ENCODE assay signal across 1 cellular context in the genomic region with DNA sequence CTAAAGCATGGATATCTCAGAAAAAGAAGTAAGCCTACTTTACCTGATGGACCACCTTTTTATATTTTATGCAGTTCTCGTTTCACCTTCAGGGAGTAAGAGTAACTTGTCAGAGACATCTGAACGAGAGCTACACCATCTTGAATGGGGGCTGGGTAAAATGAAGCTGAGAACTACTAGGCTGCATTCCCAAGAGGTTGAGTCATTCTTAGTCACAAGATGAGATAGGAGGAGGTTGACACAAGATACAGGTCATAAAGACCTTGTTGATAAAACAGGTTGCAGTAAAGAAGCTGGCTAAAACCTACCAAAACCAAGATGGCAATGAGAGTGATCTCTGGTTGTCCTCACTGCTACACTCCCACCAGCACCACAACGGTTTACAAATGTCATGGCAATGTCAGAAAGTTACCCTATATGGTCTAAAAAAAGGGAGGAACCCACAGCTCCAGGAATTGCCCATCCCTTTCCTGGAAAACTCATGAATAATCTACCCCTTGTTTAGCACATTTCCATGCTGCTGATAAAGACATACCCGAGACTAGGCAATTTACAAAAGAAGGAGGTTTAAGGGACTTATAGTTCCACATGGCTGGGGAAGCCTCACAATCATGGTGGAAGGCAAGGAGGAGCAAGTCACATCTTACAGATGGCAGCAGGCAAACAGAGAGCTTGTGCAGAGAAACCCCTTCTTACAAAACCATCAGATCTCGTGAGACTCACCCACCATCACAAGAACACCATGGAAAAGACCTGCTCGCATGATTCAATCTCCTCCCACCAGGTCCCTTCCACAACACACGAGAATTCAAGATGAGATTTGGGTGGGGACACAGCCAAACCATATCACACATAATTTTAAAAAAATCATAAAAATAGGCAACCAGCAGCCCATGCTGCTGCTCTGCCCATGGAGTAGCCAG.
TF ChIP-seq lines count a peak whose summit lies in the region.

No MANE protein-coding gene starts in this region.

TF ChIP-seq in K562, 482 proteins besides CTCF, POLR2A, EP300 and RAD21 (continued from another document and continues in another):
- TF ChIP-seq, protein P1, sequence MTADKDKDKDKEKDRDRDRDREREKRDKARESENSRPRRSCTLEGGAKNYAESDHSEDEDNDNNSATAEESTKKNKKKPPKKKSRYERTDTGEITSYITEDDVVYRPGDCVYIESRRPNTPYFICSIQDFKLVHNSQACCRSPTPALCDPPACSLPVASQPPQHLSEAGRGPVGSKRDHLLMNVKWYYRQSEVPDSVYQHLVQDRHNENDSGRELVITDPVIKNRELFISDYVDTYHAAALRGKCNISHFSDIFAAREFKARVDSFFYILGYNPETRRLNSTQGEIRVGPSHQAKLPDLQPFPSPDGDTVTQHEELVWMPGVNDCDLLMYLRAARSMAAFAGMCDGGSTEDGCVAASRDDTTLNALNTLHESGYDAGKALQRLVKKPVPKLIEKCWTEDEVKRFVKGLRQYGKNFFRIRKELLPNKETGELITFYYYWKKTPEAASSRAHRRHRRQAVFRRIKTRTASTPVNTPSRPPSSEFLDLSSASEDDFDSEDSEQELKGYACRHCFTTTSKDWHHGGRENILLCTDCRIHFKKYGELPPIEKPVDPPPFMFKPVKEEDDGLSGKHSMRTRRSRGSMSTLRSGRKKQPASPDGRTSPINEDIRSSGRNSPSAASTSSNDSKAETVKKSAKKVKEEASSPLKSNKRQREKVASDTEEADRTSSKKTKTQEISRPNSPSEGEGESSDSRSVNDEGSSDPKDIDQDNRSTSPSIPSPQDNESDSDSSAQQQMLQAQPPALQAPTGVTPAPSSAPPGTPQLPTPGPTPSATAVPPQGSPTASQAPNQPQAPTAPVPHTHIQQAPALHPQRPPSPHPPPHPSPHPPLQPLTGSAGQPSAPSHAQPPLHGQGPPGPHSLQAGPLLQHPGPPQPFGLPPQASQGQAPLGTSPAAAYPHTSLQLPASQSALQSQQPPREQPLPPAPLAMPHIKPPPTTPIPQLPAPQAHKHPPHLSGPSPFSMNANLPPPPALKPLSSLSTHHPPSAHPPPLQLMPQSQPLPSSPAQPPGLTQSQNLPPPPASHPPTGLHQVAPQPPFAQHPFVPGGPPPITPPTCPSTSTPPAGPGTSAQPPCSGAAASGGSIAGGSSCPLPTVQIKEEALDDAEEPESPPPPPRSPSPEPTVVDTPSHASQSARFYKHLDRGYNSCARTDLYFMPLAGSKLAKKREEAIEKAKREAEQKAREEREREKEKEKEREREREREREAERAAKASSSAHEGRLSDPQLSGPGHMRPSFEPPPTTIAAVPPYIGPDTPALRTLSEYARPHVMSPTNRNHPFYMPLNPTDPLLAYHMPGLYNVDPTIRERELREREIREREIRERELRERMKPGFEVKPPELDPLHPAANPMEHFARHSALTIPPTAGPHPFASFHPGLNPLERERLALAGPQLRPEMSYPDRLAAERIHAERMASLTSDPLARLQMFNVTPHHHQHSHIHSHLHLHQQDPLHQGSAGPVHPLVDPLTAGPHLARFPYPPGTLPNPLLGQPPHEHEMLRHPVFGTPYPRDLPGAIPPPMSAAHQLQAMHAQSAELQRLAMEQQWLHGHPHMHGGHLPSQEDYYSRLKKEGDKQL (CRISPR knock-in tag; IDR thresholded peaks at IDR 0.05; ENCODE audit: borderline replicate concordance), result no peak
- TF ChIP-seq RAD51 (IDR thresholded peaks at IDR 0.05; ENCODE audit: borderline replicate concordance, low read depth), result no peak
- TF ChIP-seq, protein P2, sequence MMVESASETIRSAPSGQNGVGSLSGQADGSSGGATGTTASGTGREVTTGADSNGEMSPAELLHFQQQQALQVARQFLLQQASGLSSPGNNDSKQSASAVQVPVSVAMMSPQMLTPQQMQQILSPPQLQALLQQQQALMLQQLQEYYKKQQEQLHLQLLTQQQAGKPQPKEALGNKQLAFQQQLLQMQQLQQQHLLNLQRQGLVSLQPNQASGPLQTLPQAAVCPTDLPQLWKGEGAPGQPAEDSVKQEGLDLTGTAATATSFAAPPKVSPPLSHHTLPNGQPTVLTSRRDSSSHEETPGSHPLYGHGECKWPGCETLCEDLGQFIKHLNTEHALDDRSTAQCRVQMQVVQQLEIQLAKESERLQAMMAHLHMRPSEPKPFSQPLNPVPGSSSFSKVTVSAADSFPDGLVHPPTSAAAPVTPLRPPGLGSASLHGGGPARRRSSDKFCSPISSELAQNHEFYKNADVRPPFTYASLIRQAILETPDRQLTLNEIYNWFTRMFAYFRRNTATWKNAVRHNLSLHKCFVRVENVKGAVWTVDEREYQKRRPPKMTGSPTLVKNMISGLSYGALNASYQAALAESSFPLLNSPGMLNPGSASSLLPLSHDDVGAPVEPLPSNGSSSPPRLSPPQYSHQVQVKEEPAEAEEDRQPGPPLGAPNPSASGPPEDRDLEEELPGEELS (CRISPR knock-in tag; IDR thresholded peaks at IDR 0.05; ENCODE audit: borderline replicate concordance), result no peak
- TF ChIP-seq, protein P3, sequence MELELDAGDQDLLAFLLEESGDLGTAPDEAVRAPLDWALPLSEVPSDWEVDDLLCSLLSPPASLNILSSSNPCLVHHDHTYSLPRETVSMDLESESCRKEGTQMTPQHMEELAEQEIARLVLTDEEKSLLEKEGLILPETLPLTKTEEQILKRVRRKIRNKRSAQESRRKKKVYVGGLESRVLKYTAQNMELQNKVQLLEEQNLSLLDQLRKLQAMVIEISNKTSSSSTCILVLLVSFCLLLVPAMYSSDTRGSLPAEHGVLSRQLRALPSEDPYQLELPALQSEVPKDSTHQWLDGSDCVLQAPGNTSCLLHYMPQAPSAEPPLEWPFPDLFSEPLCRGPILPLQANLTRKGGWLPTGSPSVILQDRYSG (tag; conservative IDR thresholded peaks at IDR 0.05; ENCODE audit: low read depth), result peak; percentile 98
- no peak for TF ChIP-seq BRCA1 (IDR thresholded peaks at IDR 0.05)
- TF ChIP-seq BRCA1 (CRISPR knock-in tag; IDR thresholded peaks at IDR 0.05), result no peak
- no peak for TF ChIP-seq PHB2 (IDR thresholded peaks at IDR 0.05; ENCODE audit: low read depth)
- TF ChIP-seq HDAC1 (IDR thresholded peaks at IDR 0.05), result no peak
- TF ChIP-seq, protein P4, sequence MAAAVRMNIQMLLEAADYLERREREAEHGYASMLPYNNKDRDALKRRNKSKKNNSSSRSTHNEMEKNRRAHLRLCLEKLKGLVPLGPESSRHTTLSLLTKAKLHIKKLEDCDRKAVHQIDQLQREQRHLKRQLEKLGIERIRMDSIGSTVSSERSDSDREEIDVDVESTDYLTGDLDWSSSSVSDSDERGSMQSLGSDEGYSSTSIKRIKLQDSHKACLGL (CRISPR knock-in tag; IDR thresholded peaks at IDR 0.05; ENCODE audit: borderline replicate concordance, poor library complexity, severe bottlenecking), result no peak
- no peak for TF ChIP-seq ZNF699 (CRISPR knock-in tag; IDR thresholded peaks at IDR 0.05; ENCODE audit: insufficient replicate concordance)
- TF ChIP-seq IRF2 (CRISPR knock-in tag; IDR thresholded peaks at IDR 0.05), result no peak
- no peak for TF ChIP-seq SMC3 (conservative IDR thresholded peaks at IDR 0.05; ENCODE audit: insufficient read depth, low read depth, low read length)
- TF ChIP-seq, protein P5, sequence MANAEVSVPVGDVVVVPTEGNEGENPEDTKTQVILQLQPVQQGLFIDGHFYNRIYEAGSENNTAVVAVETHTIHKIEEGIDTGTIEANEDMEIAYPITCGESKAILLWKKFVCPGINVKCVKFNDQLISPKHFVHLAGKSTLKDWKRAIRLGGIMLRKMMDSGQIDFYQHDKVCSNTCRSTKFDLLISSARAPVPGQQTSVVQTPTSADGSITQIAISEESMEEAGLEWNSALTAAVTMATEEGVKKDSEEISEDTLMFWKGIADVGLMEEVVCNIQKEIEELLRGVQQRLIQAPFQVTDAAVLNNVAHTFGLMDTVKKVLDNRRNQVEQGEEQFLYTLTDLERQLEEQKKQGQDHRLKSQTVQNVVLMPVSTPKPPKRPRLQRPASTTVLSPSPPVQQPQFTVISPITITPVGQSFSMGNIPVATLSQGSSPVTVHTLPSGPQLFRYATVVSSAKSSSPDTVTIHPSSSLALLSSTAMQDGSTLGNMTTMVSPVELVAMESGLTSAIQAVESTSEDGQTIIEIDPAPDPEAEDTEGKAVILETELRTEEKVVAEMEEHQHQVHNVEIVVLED (CRISPR knock-in tag; IDR thresholded peaks at IDR 0.05), result peak; percentile 62
- TF ChIP-seq SMARCE1 (IDR thresholded peaks at IDR 0.05), result peak; percentile 59
- TF ChIP-seq, protein P6, sequence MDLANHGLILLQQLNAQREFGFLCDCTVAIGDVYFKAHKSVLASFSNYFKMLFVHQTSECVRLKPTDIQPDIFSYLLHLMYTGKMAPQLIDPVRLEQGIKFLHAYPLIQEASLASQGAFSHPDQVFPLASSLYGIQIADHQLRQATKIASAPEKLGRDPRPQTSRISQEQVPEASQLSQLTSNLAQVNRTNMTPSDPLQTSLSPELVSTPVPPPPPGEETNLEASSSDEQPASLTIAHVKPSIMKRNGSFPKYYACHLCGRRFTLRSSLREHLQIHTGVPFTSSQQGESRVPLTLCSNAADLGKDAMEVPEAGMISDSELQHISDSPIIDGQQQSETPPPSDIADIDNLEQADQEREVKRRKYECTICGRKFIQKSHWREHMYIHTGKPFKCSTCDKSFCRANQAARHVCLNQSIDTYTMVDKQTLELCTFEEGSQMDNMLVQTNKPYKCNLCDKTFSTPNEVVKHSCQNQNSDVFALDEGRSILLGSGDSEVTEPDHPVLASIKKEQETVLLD (IDR thresholded peaks at IDR 0.05), result no peak
- TF ChIP-seq, protein P7, sequence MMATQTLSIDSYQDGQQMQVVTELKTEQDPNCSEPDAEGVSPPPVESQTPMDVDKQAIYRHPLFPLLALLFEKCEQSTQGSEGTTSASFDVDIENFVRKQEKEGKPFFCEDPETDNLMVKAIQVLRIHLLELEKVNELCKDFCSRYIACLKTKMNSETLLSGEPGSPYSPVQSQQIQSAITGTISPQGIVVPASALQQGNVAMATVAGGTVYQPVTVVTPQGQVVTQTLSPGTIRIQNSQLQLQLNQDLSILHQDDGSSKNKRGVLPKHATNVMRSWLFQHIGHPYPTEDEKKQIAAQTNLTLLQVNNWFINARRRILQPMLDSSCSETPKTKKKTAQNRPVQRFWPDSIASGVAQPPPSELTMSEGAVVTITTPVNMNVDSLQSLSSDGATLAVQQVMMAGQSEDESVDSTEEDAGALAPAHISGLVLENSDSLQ (IDR thresholded peaks at IDR 0.05), result 0 out of 2 replicates have a peak, but pooled peaks have one; percentile 11
- no peak for TF ChIP-seq BCOR (IDR thresholded peaks at IDR 0.05)
- TF ChIP-seq MIER1 (IDR thresholded peaks at IDR 0.05; ENCODE audit: low read depth), result no peak
- TF ChIP-seq HNRNPL (IDR thresholded peaks at IDR 0.05; ENCODE audit: low read depth, low read length), result no peak
- no peak for TF ChIP-seq CAMTA2 (CRISPR knock-in tag; conservative IDR thresholded peaks at IDR 0.05)
- TF ChIP-seq POLR2B (IDR thresholded peaks at IDR 0.05; ENCODE audit: low read depth, partially characterized antibody), result no peak
- TF ChIP-seq JUNB (CRISPR knock-in tag; conservative IDR thresholded peaks at IDR 0.05), result no peak
- TF ChIP-seq FOXK1 (CRISPR knock-in tag; IDR thresholded peaks at IDR 0.05; ENCODE audit: borderline replicate concordance), result no peak
- peak; percentile 69; the same call in 1 of the 2 replicates for TF ChIP-seq TAF7 (tag; IDR thresholded peaks at IDR 0.05)
- TF ChIP-seq ZBTB1 (CRISPR knock-in tag; IDR thresholded peaks at IDR 0.05; ENCODE audit: borderline replicate concordance, low read depth), result no peak
- TF ChIP-seq, protein P8, sequence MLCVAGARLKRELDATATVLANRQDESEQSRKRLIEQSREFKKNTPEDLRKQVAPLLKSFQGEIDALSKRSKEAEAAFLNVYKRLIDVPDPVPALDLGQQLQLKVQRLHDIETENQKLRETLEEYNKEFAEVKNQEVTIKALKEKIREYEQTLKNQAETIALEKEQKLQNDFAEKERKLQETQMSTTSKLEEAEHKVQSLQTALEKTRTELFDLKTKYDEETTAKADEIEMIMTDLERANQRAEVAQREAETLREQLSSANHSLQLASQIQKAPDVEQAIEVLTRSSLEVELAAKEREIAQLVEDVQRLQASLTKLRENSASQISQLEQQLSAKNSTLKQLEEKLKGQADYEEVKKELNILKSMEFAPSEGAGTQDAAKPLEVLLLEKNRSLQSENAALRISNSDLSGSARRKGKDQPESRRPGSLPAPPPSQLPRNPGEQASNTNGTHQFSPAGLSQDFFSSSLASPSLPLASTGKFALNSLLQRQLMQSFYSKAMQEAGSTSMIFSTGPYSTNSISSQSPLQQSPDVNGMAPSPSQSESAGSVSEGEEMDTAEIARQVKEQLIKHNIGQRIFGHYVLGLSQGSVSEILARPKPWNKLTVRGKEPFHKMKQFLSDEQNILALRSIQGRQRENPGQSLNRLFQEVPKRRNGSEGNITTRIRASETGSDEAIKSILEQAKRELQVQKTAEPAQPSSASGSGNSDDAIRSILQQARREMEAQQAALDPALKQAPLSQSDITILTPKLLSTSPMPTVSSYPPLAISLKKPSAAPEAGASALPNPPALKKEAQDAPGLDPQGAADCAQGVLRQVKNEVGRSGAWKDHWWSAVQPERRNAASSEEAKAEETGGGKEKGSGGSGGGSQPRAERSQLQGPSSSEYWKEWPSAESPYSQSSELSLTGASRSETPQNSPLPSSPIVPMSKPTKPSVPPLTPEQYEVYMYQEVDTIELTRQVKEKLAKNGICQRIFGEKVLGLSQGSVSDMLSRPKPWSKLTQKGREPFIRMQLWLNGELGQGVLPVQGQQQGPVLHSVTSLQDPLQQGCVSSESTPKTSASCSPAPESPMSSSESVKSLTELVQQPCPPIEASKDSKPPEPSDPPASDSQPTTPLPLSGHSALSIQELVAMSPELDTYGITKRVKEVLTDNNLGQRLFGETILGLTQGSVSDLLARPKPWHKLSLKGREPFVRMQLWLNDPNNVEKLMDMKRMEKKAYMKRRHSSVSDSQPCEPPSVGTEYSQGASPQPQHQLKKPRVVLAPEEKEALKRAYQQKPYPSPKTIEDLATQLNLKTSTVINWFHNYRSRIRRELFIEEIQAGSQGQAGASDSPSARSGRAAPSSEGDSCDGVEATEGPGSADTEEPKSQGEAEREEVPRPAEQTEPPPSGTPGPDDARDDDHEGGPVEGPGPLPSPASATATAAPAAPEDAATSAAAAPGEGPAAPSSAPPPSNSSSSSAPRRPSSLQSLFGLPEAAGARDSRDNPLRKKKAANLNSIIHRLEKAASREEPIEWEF (CRISPR knock-in tag; IDR thresholded peaks at IDR 0.05), result peak; percentile 89
- TF ChIP-seq, protein P9, sequence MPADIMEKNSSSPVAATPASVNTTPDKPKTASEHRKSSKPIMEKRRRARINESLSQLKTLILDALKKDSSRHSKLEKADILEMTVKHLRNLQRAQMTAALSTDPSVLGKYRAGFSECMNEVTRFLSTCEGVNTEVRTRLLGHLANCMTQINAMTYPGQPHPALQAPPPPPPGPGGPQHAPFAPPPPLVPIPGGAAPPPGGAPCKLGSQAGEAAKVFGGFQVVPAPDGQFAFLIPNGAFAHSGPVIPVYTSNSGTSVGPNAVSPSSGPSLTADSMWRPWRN (IDR thresholded peaks at IDR 0.05; ENCODE audit: low read depth), result no peak
